30 cellular contexts compared by ENCODE assay signal in genomic region chr4:141580523-141580922, GRCh38. TPM values are rescaled to one million over a fixed set of nuclear protein-coding genes. Genes with fewer than 3 reads are reported as not detected.
DNase-seq lines count a peak whose midpoint lies in the region; ATAC-seq, FAIRE-seq and TF ChIP-seq lines count a peak whose summit lies in the region.
"Had no signal": no experiment of that assay in that cellular context is flagged by ENCODE, and none has a peak within 500 bp of the region (broad histone marks: within the 10 kb centered on the region; RNA-seq: fewer than 3 reads in every experiment).

No MANE protein-coding gene starts in this region.

- in situ Hi-C loops in ACHN (cut with HindIII; ENCODE audit: low pct_ligation_motif_present, low pct_unique_long_range_greater_than_20kb, low sequenced_read_pairs), result no loop called here

- no peaks in the 10 kb centered on the region for H3K27me3 Mint-ChIP-seq in neural progenitor cell (ENCODE audit: insufficient read depth, low read depth)
- H3K27me3 Mint-ChIP-seq: activated naive CD8-positive, alpha-beta T cell treated with anti-CD3 and anti-CD28 coated beads, Interleukin-2, amount 50 U/mL, for 24 hours; brain; CD4-positive, CD25-positive, alpha-beta regulatory T cell; natural killer cell treated with Interleukin-12 subunit alpha and Interleukin-12 subunit beta and Interleukin-15 and Interleukin-18, amount 100 ng/mL, for 72 hours; stimulated activated naive CD8-positive, alpha-beta T cell treated with anti-CD3 and anti-CD28 coated beads, Interleukin-15, Interleukin-2, amounts not matched to agents 100 ng/mL and 50 ng/mL, for 24 hours had no signal

- no peak overlapping the region for H3K4me3 Mint-ChIP-seq in neural progenitor cell
- no peak overlapping the region for H3K4me3 Mint-ChIP-seq in stimulated activated effector memory CD8-positive, alpha-beta T cell treated with anti-CD3 and anti-CD28 coated beads, Interleukin-12 subunit alpha, Interleukin-12 subunit beta, amount 100 ng/mL, for 72 hours
- H3K4me3 Mint-ChIP-seq: activated CD8-positive, alpha-beta T cell treated with anti-CD3 and anti-CD28 coated beads for 36 hours; activated naive CD8-positive, alpha-beta T cell treated with anti-CD3 and anti-CD28 coated beads, Interleukin-2, amount 50 U/mL, for 24 hours; brain; CD4-positive, CD25-positive, alpha-beta regulatory T cell; natural killer cell treated with Interleukin-12 subunit alpha and Interleukin-12 subunit beta and Interleukin-15 and Interleukin-18, amount 100 ng/mL, for 72 hours; stimulated activated naive CD8-positive, alpha-beta T cell treated with anti-CD3 and anti-CD28 coated beads, Interleukin-15, Interleukin-2, amounts not matched to agents 100 ng/mL and 50 ng/mL, for 24 hours had no signal

- no peaks in the 10 kb centered on the region for H3F3A ChIP-seq in neural progenitor cell (ENCODE audit: low read depth)

- no peak overlapping the region for H3K9ac ChIP-seq in neural progenitor cell

- no peak for TF ChIP-seq POLR2A in GM12891 (IDR thresholded peaks at IDR 0.05; ENCODE audit: low read depth, low read length)

- no peaks in the 10 kb centered on the region for H4K20me1 ChIP-seq in neural progenitor cell (ENCODE audit: low read depth)

- H3K27me3 ChIP-seq in neural progenitor cell, result no peaks in the 10 kb centered on the region
- H3K27me3 ChIP-seq: hepatocyte, ovary, right atrium auricular region had no signal

- ATAC-seq in HG03432 (IDR thresholded peaks at IDR 0.05; ENCODE audit: unreplicated experiment) (peak; percentile 52), GM21381 (IDR thresholded peaks at IDR 0.05; ENCODE audit: unreplicated experiment) (no peak)
- ATAC-seq in stimulated activated effector memory CD8-positive, alpha-beta T cell treated with anti-CD3 and anti-CD28 coated beads, Interleukin-12 subunit alpha, Interleukin-12 subunit beta, amount 100 ng/mL, for 72 hours, result no peak
- ATAC-seq: activated CD8-positive, alpha-beta T cell treated with anti-CD3 and anti-CD28 coated beads for 36 hours; activated naive CD8-positive, alpha-beta T cell treated with anti-CD3 and anti-CD28 coated beads, Interleukin-2, amount 50 U/mL, for 24 hours; K562; left ventricle myocardium superior; natural killer cell treated with Interleukin-12 subunit alpha and Interleukin-12 subunit beta and Interleukin-15 and Interleukin-18, amount 100 ng/mL, for 72 hours had no signal

- DNase-seq in GM12891 (ENCODE audit: insufficient read length, low spot score), result no peak
- peak; percentile 55 for DNase-seq in astrocyte of the hippocampus (ENCODE audit: low read depth, low spot score)
- DNase-seq in neural progenitor cell (ENCODE audit: low spot score), result peak; percentile 8
- no peak for DNase-seq in ACHN
- DNase-seq in stimulated activated effector memory CD8-positive, alpha-beta T cell treated with anti-CD3 and anti-CD28 coated beads, Interleukin-12 subunit alpha, Interleukin-12 subunit beta, amount 100 ng/mL, for 72 hours (ENCODE audit: low spot score in 2 of 2), result no peak
- DNase-seq: activated CD4-positive, alpha-beta T cell treated with anti-CD3 and anti-CD28 coated beads for 1 hour; activated CD8-positive, alpha-beta T cell treated with anti-CD3 and anti-CD28 coated beads for 36 hours; activated gamma-delta T cell; activated naive CD8-positive, alpha-beta T cell treated with anti-CD3 and anti-CD28 coated beads, Interleukin-2, amount 50 U/mL, for 24 hours; activated T-cell treated with anti-CD3 and anti-CD28 coated beads for 4 hours; CD4-positive, CD25-positive, alpha-beta regulatory T cell; DMS 273 treated with DMSO at 0.1 percent for 48 hours; effector CD4-positive, alpha-beta T cell; foreskin fibroblast; left ventricle myocardium superior; NCI-H510A treated with DMSO at 0.1 percent for 48 hours; ovary; stimulated activated CD4-positive, alpha-beta T cell treated with anti-CD3 and anti-CD28 coated beads, Interleukin-4, amount 100 ng/mL, for 4 hours; T-helper 1 cell had no signal

- H3K27ac Mint-ChIP-seq in neural progenitor cell, result no peak overlapping the region
- H3K27ac Mint-ChIP-seq in stimulated activated effector memory CD8-positive, alpha-beta T cell treated with anti-CD3 and anti-CD28 coated beads, Interleukin-12 subunit alpha, Interleukin-12 subunit beta, amount 100 ng/mL, for 72 hours, result no peak overlapping the region
- H3K27ac Mint-ChIP-seq: activated CD8-positive, alpha-beta T cell treated with anti-CD3 and anti-CD28 coated beads for 36 hours; activated naive CD8-positive, alpha-beta T cell treated with anti-CD3 and anti-CD28 coated beads, Interleukin-2, amount 50 U/mL, for 24 hours; brain; CD4-positive, CD25-positive, alpha-beta regulatory T cell; natural killer cell treated with Interleukin-12 subunit alpha and Interleukin-12 subunit beta and Interleukin-15 and Interleukin-18, amount 100 ng/mL, for 72 hours; stimulated activated naive CD8-positive, alpha-beta T cell treated with anti-CD3 and anti-CD28 coated beads, Interleukin-15, Interleukin-2, amounts not matched to agents 100 ng/mL and 50 ng/mL, for 24 hours had no signal

- no peaks in the 10 kb centered on the region for H3K4me1 ChIP-seq in neural progenitor cell
- H3K4me1 ChIP-seq: right atrium auricular region had no signal

- no peak for TF ChIP-seq CTCF in neural progenitor cell (IDR thresholded peaks at IDR 0.05)

- H3K79me2 ChIP-seq in neural progenitor cell (ENCODE audit: low read depth), result no peaks in the 10 kb centered on the region
- H3K79me2 ChIP-seq: hepatocyte had no signal

- no peaks in the 10 kb centered on the region for H3K36me3 ChIP-seq in neural progenitor cell
- H3K36me3 ChIP-seq: ovary, right atrium auricular region had no signal

- peak overlapping the region; percentile 30 for H2AFZ ChIP-seq in neural progenitor cell (replicated peaks)
- H2AFZ ChIP-seq: hepatocyte had no signal

- no peaks in the 10 kb centered on the region for H3K36me3 Mint-ChIP-seq in neural progenitor cell
- H3K36me3 Mint-ChIP-seq in stimulated activated effector memory CD8-positive, alpha-beta T cell treated with anti-CD3 and anti-CD28 coated beads, Interleukin-12 subunit alpha, Interleukin-12 subunit beta, amount 100 ng/mL, for 72 hours, result no peaks in the 10 kb centered on the region
- H3K36me3 Mint-ChIP-seq: brain; CD4-positive, CD25-positive, alpha-beta regulatory T cell; natural killer cell treated with Interleukin-12 subunit alpha and Interleukin-12 subunit beta and Interleukin-15 and Interleukin-18, amount 100 ng/mL, for 72 hours had no signal

- FAIRE-seq in GM12891 (lab: Jason Lieb, UNC), result peak; percentile 16
- FAIRE-seq: G401.6, GM18507, K562, TTC549 had no signal

- no peak overlapping the region for H3K4me2 ChIP-seq in neural progenitor cell
- H3K4me2 ChIP-seq: hepatocyte had no signal

- H3K9me3 ChIP-seq in neural progenitor cell (ENCODE audit: low read depth), result no peaks in the 10 kb centered on the region
- H3K9me3 ChIP-seq: ovary had no signal

- H3K27ac ChIP-seq in neural progenitor cell, result no peak overlapping the region
- H3K27ac ChIP-seq: hepatocyte, ovary, right atrium auricular region had no signal

- no peaks in the 10 kb centered on the region for H3K9me3 Mint-ChIP-seq in neural progenitor cell
- no peaks in the 10 kb centered on the region for H3K9me3 Mint-ChIP-seq in stimulated activated effector memory CD8-positive, alpha-beta T cell treated with anti-CD3 and anti-CD28 coated beads, Interleukin-12 subunit alpha, Interleukin-12 subunit beta, amount 100 ng/mL, for 72 hours

- no peaks in the 10 kb centered on the region for H3K4me1 Mint-ChIP-seq in neural progenitor cell
- H3K4me1 Mint-ChIP-seq in stimulated activated effector memory CD8-positive, alpha-beta T cell treated with anti-CD3 and anti-CD28 coated beads, Interleukin-12 subunit alpha, Interleukin-12 subunit beta, amount 100 ng/mL, for 72 hours, result no peaks in the 10 kb centered on the region
- H3K4me1 Mint-ChIP-seq: activated naive CD8-positive, alpha-beta T cell treated with anti-CD3 and anti-CD28 coated beads, Interleukin-2, amount 50 U/mL, for 24 hours; brain; CD4-positive, CD25-positive, alpha-beta regulatory T cell had no signal

- no peak overlapping the region for H3K4me3 ChIP-seq in neural progenitor cell
- H3K4me3 ChIP-seq: hepatocyte, K562, ovary, right atrium auricular region had no signal

TF ChIP-seq in GM12891, 5 proteins besides CTCF, POLR2A, EP300 and RAD21:
- no peak for TF ChIP-seq SPI1 (IDR thresholded peaks at IDR 0.05; ENCODE audit: low read depth, low read length)
- no peak for TF ChIP-seq POU2F2 (IDR thresholded peaks at IDR 0.05; ENCODE audit: low read depth, low read length)
- TF ChIP-seq TAF1 (IDR thresholded peaks at IDR 0.05; ENCODE audit: low read depth, low read length), result no peak
- TF ChIP-seq POLR2AphosphoS5 (IDR thresholded peaks at IDR 0.05; ENCODE audit: low read depth, low read length), result no peak
- TF ChIP-seq PAX5 (IDR thresholded peaks at IDR 0.05; ENCODE audit: insufficient read depth, low read length, severe bottlenecking), result no peak
TF ChIP-seq in GM12891: peak in this region for 0.

RNA-seq across cellular contexts. Expression of gene IL15, which starts 55.9 kb away (rescaled TPM):
- polyA plus RNA-seq in GM12891 (2012; ENCODE audit: low read depth, missing spikeins), result 7.3 TPM
- not detected in 2 replicates for total RNA-seq in neural progenitor cell (ENCODE audit: low replicate concordance)

Comparison
In these comparisons a context has a peak if more than half of its experiments do, and no peak if none do; other contexts are left out.
1. DNase-seq: peak in astrocyte of the hippocampus (single experiment) and neural progenitor cell (single experiment); none in GM12891 (single experiment), ACHN (single experiment) and stimulated activated effector memory CD8-positive, alpha-beta T cell treated with anti-CD3 and anti-CD28 coated beads, Interleukin-12 subunit alpha, Interleukin-12 subunit beta, amount 100 ng/mL, for 72 hours (0 of 2).